ENCODE assay signal across 15 cellular contexts in the genomic region with DNA sequence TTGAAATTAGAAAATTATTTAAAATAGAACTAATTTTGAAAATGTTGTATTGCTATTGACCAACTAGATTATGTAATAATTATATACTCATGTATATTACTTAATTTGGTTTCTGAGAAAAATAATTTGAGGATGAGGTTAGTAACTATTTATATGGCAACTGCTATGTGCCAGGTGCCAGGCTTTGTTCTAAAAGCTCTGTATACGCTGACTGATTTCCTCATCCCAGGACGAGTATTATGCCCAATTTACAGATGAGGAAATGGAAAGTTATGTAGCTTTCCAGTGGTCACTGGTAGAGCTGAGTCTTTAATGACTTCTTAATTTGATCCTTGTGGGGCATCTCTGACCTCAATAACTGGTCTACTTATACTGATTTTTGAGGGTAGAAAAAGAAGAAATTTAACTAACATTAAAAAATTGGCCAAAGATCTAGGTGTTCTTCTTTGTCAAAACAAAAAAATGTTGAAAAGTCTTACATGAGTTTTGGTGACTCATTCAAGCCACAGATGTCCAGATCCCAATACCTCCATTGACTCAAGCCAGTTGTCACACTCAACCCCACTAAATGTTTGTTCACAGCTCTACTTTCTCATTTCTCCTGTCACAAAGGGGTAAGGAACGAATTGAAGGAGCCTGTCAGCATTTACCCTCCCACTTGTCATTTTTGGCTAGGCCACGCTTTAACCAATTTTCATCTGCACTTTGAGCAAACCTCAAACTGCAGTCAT.
"Had no signal": no experiment of that assay in that cellular context is flagged by ENCODE, and none has a peak within 500 bp of the region (broad histone marks: within the 10 kb centered on the region; RNA-seq: fewer than 3 reads in every experiment).

No MANE protein-coding gene starts in this region.

- H3K4me3 Mint-ChIP-seq: neural progenitor cell; stimulated activated naive CD8-positive, alpha-beta T cell treated with anti-CD3 and anti-CD28 coated beads, Interleukin-15, Interleukin-2, amounts not matched to agents 100 ng/mL and 50 ng/mL, for 24 hours had no signal

- H3K27ac Mint-ChIP-seq: neural progenitor cell; stimulated activated naive CD8-positive, alpha-beta T cell treated with anti-CD3 and anti-CD28 coated beads, Interleukin-15, Interleukin-2, amounts not matched to agents 100 ng/mL and 50 ng/mL, for 24 hours had no signal

- H3K27me3 ChIP-seq: colonic mucosa, gastroesophageal sphincter, hepatocyte, neural progenitor cell, pancreas, testis, upper lobe of right lung had no signal

- ATAC-seq: gastroesophageal sphincter, pancreas, upper lobe of right lung had no signal

- H3K4me1 ChIP-seq: colonic mucosa, gastroesophageal sphincter, neural progenitor cell, testis, upper lobe of right lung had no signal

- H3K36me3 Mint-ChIP-seq: neural progenitor cell had no signal

- DNase-seq: activated CD4-positive, alpha-beta T cell treated with anti-CD3 and anti-CD28 coated beads for 4 hours; activated naive CD4-positive, alpha-beta T cell treated with Interleukin-2 at 50 U/mL for 16 hours; caudate nucleus; colonic mucosa; effector CD8-positive, alpha-beta T cell; kidney glomerular epithelial cell; pancreas; stimulated activated CD4-positive, alpha-beta T cell treated with anti-CD3 and anti-CD28 coated beads, Interleukin-4, amount 100 ng/mL, for 1 hour; stimulated activated CD8-positive, alpha-beta memory T cell treated with anti-CD3 and anti-CD28 coated beads, Interleukin-4, amount 100 ng/mL, for 48 hours; testis; upper lobe of right lung had no signal

- H3K27me3 Mint-ChIP-seq: stimulated activated naive CD8-positive, alpha-beta T cell treated with anti-CD3 and anti-CD28 coated beads, Interleukin-15, Interleukin-2, amounts not matched to agents 100 ng/mL and 50 ng/mL, for 24 hours had no signal

- H3K27ac ChIP-seq: colonic mucosa, gastroesophageal sphincter, hepatocyte, neural progenitor cell, pancreas, testis, upper lobe of right lung had no signal

- H3K4me3 ChIP-seq: colonic mucosa, gastroesophageal sphincter, hepatocyte, neural progenitor cell, pancreas, testis, upper lobe of right lung had no signal

- H3K4me1 Mint-ChIP-seq: neural progenitor cell had no signal

- H3K9me3 ChIP-seq: colonic mucosa, gastroesophageal sphincter, pancreas, testis, upper lobe of right lung had no signal

- H3K36me3 ChIP-seq: colonic mucosa, gastroesophageal sphincter, neural progenitor cell, pancreas, upper lobe of right lung had no signal
